ENCODE assay signal across 10 cellular contexts in the genomic region with DNA sequence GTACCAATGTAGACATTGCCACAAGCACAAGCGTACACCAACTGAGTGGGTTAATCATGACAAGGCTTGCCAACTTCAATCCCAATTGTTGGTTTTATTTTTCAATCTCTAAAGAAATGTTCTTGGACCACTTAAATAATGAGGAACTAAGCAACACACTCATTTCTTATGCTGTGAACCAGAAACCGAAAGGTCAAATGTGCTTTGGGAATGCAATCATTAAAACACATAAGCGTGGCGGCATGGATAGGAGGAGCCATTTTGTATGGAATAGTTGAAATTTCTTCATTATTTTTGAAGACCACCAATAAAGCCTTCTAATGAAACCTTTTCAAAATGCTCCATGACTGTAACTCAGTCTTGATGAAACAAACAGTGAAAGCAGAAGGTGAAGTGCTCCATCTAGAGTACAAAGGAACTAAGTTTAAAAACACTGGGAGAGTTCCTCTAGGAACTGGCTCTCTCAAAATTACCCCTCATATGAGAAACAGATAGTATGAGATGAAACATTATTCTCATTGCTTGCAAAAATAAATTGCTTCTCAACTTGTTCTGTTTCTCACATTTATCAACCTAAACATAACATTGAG.
DNase-seq lines count a peak whose midpoint lies in the region; ATAC-seq, FAIRE-seq and TF ChIP-seq lines count a peak whose summit lies in the region.
"Had no signal": no experiment of that assay in that cellular context is flagged by ENCODE, and none has a peak within 500 bp of the region (broad histone marks: within the 10 kb centered on the region; RNA-seq: fewer than 3 reads in every experiment).

No MANE protein-coding gene starts in this region.

- H3K9ac ChIP-seq in HUES6 (ENCODE audit: low read length), result no peak overlapping the region

- H3K4me1 ChIP-seq in HUES6 (ENCODE audit: control insufficient read depth, insufficient read depth, low read length), result peaks cover 6% of the 10 kb centered on the region

- TF ChIP-seq CTCF in RWPE1 (conservative IDR thresholded peaks at IDR 0.05; ENCODE audit: low read depth), result peak; percentile 16; the same call in 1 of the 2 replicates

- no peak overlapping the region for H3K4me3 ChIP-seq in HUES6 (ENCODE audit: low read depth, low read length)
- H3K4me3 ChIP-seq: SK-N-MC had no signal

- H3K36me3 ChIP-seq in HUES6 (ENCODE audit: control insufficient read depth, insufficient read depth, low read length), result no peaks in the 10 kb centered on the region

- POLR2A ChIA-PET in RWPE1 (lab: Yijun Ruan, JAX; ENCODE audit: low non-redundant PET), result no interaction called here

- CTCF ChIA-PET in RWPE1 (lab: Yijun Ruan, JAX), result interaction anchor here (1.5 kb wide), 1 partner anchor 280 kb away, joined by 6 read pairs; no protein-coding TSS in a partner anchor

- DNase-seq in AML-193 (lab: John Stamatoyannopoulos, UW) (peak; percentile 4 to 5), RWPE1 (ENCODE audit: low spot score) (peak; percentile 5), RCC 7860 (ENCODE audit: low spot score) (no peak)
- no peak for DNase-seq in stimulated activated CD4-positive, alpha-beta T cell treated with anti-CD3 and anti-CD28 coated beads, Interleukin-1b, Interleukin-23, amount 100 ng/mL, for 48 hours
- DNase-seq: KG1 had no signal

- H3K27me3 ChIP-seq in HUES6 (ENCODE audit: control insufficient read depth, insufficient read depth, low read length), result no peaks in the 10 kb centered on the region

- H3K9me3 ChIP-seq in HUES6 (ENCODE audit: control insufficient read depth, insufficient read depth, low read depth, low read length), result no peaks in the 10 kb centered on the region

- FAIRE-seq in islet of Langerhans (lab: Jason Lieb, UNC) (peak; percentile 60), RCC 7860 (lab: Jason Lieb, UNC) (no peak)

- ATAC-seq in HG03354 (IDR thresholded peaks at IDR 0.05; ENCODE audit: poor library complexity, severe bottlenecking, unreplicated experiment) (no peak), GM19328 (IDR thresholded peaks at IDR 0.05; ENCODE audit: unreplicated experiment) (no peak)

- H3K27ac ChIP-seq in HUES6 (ENCODE audit: low read depth, low read length) (0 out of 2 replicates have a peak overlapping the region, but pooled peaks have one; percentile 32), RWPE1 (no peak overlapping the region)
- H3K27ac ChIP-seq: SK-N-MC had no signal

Comparison
In these comparisons a context has a peak if more than half of its experiments do, and no peak if none do; other contexts are left out.
1. DNase-seq: peak in AML-193 (2 of 2) and RWPE1 (single experiment); none in stimulated activated CD4-positive, alpha-beta T cell treated with anti-CD3 and anti-CD28 coated beads, Interleukin-1b, Interleukin-23, amount 100 ng/mL, for 48 hours (single experiment) and RCC 7860 (single experiment).